Comparison of ENCODE assay signal across 1 cellular context in the genomic region with DNA sequence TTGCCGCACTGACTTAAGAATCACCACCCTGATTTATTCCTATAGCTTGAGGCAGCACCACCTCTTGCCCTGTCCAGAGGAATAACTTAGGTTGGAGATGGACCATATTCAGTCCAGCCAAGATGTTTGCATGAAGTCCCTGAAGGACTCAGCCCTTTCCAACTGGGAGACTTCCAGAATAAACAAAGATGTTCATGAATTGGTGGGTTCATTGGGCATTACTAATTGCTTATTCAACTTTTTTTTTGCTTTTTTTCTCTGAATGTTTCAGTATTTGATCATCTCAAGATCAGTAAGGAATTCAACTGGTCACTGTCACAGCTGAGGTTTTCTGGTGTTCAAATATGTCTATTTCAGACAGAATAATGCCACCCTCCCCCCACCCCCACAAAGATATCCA.
TF ChIP-seq lines count a peak whose summit lies in the region.

No MANE protein-coding gene starts in this region.

TF ChIP-seq in IMR-90, 13 proteins besides CTCF, POLR2A, EP300 and RAD21:
- peak; percentile 50 for TF ChIP-seq MAFK (IDR thresholded peaks at IDR 0.05; ENCODE audit: low read depth, low read length)
- TF ChIP-seq BHLHE40 (IDR thresholded peaks at IDR 0.05; ENCODE audit: low read depth, low read length), result no peak
